ENCODE assay signal across 28 cellular contexts in genomic region chr2:163633296-163633695, GRCh38.
"Had no signal": no experiment of that assay in that cellular context is flagged by ENCODE, and none has a peak within 500 bp of the region (broad histone marks: within the 10 kb centered on the region; RNA-seq: fewer than 3 reads in every experiment).

No MANE protein-coding gene starts in this region.

- H3K4me3 ChIP-seq: neural progenitor cell, ovary, psoas muscle, right lobe of liver, sigmoid colon, stomach, thoracic aorta, thyroid gland, transverse colon, upper lobe of left lung, vagina had no signal

- ATAC-seq: natural killer cell; psoas muscle; right cardiac atrium; right lobe of liver; stimulated activated effector memory CD8-positive, alpha-beta T cell treated with anti-CD3 and anti-CD28 coated beads, Interleukin-12 subunit alpha, Interleukin-12 subunit beta, amount 100 ng/mL, for 72 hours; stimulated activated naive B cell treated with anti-CD40 and anti-IgM and Interleukin-4, amounts not matched to agents 10 μg/mL and 1 μg/mL and 100 μg/mL, for 72 hours had no signal

- H3K4me1 Mint-ChIP-seq: natural killer cell; nephron; stimulated activated effector memory CD8-positive, alpha-beta T cell treated with anti-CD3 and anti-CD28 coated beads, Interleukin-12 subunit alpha, Interleukin-12 subunit beta, amount 100 ng/mL, for 72 hours; stimulated activated naive B cell treated with anti-CD40 and anti-IgM and Interleukin-4, amounts not matched to agents 10 μg/mL and 1 μg/mL and 100 μg/mL, for 72 hours had no signal

- H3K36me3 ChIP-seq: neural progenitor cell, ovary, right lobe of liver, sigmoid colon, stomach, thoracic aorta, thyroid gland, transverse colon, upper lobe of left lung, vagina had no signal

- H3K4me1 ChIP-seq: parathyroid adenoma, psoas muscle, right lobe of liver, sigmoid colon, stomach, thyroid gland, transverse colon, upper lobe of left lung, vagina had no signal

- H3K36me3 Mint-ChIP-seq: natural killer cell; stimulated activated effector memory CD8-positive, alpha-beta T cell treated with anti-CD3 and anti-CD28 coated beads, Interleukin-12 subunit alpha, Interleukin-12 subunit beta, amount 100 ng/mL, for 72 hours; stimulated activated naive B cell treated with anti-CD40 and anti-IgM and Interleukin-4, amounts not matched to agents 10 μg/mL and 1 μg/mL and 100 μg/mL, for 72 hours had no signal

- FAIRE-seq: small intestine, urothelium cell line had no signal

- H3K4me3 Mint-ChIP-seq: natural killer cell; nephron; neural progenitor cell; stimulated activated effector memory CD8-positive, alpha-beta T cell treated with anti-CD3 and anti-CD28 coated beads, Interleukin-12 subunit alpha, Interleukin-12 subunit beta, amount 100 ng/mL, for 72 hours; stimulated activated naive B cell treated with anti-CD40 and anti-IgM and Interleukin-4, amounts not matched to agents 10 μg/mL and 1 μg/mL and 100 μg/mL, for 72 hours; stimulated activated naive CD8-positive, alpha-beta T cell treated with anti-CD3 and anti-CD28 coated beads, Interleukin-15, Interleukin-2, amounts not matched to agents 100 ng/mL and 50 ng/mL, for 24 hours had no signal

- H3K27me3 Mint-ChIP-seq: progenitor cell of endocrine pancreas; stimulated activated naive B cell treated with anti-CD40 and anti-IgM and Interleukin-4, amounts not matched to agents 10 μg/mL and 1 μg/mL and 100 μg/mL, for 72 hours; stimulated activated naive CD8-positive, alpha-beta T cell treated with anti-CD3 and anti-CD28 coated beads, Interleukin-15, Interleukin-2, amounts not matched to agents 100 ng/mL and 50 ng/mL, for 24 hours had no signal

- H3K9me3 Mint-ChIP-seq: nephron; stimulated activated naive B cell treated with anti-CD40 and anti-IgM and Interleukin-4, amounts not matched to agents 10 μg/mL and 1 μg/mL and 100 μg/mL, for 72 hours had no signal

- H3K27me3 ChIP-seq: neural progenitor cell, ovary, right lobe of liver, sigmoid colon, stomach, thyroid gland, transverse colon, upper lobe of left lung, vagina had no signal

- H3K27ac Mint-ChIP-seq: natural killer cell; nephron; neural progenitor cell; progenitor cell of endocrine pancreas; stimulated activated effector memory CD8-positive, alpha-beta T cell treated with anti-CD3 and anti-CD28 coated beads, Interleukin-12 subunit alpha, Interleukin-12 subunit beta, amount 100 ng/mL, for 72 hours; stimulated activated naive B cell treated with anti-CD40 and anti-IgM and Interleukin-4, amounts not matched to agents 10 μg/mL and 1 μg/mL and 100 μg/mL, for 72 hours; stimulated activated naive CD8-positive, alpha-beta T cell treated with anti-CD3 and anti-CD28 coated beads, Interleukin-15, Interleukin-2, amounts not matched to agents 100 ng/mL and 50 ng/mL, for 24 hours had no signal

- H3K9me3 ChIP-seq: ovary, psoas muscle, right lobe of liver, sigmoid colon, stomach, thoracic aorta, thyroid gland, transverse colon, upper lobe of left lung, vagina had no signal

- H3K4me2 ChIP-seq: neural progenitor cell had no signal

- H3K9ac ChIP-seq: neural progenitor cell, parathyroid adenoma had no signal

- H2AFZ ChIP-seq: neural progenitor cell, parathyroid adenoma had no signal

- H3K27ac ChIP-seq: neural progenitor cell, ovary, parathyroid adenoma, psoas muscle, right lobe of liver, sigmoid colon, stomach, thoracic aorta, thyroid gland, transverse colon, upper lobe of left lung, vagina had no signal

- DNase-seq: natural killer cell; occipital lobe; ovary; posterior cingulate gyrus; psoas muscle; right cardiac atrium; right lobe of liver; sigmoid colon; small intestine; stimulated activated CD4-positive, alpha-beta T cell treated with anti-CD3 and anti-CD28 coated beads, Interleukin-15, amount 100 ng/mL, for 24 hours; stimulated activated CD4-positive, alpha-beta T cell treated with anti-CD3 and anti-CD28 coated beads, Interleukin-2, amount 100 ng/mL, for 24 hours; stimulated activated CD4-positive, alpha-beta T cell treated with anti-CD3 and anti-CD28 coated beads, Interleukin-2, amount 100 ng/mL, for 48 hours; stimulated activated CD4-positive, alpha-beta T cell treated with anti-CD3 and anti-CD28 coated beads, Interleukin-4, amount 100 ng/mL, for 24 hours; stimulated activated naive B cell treated with anti-CD40 and anti-IgM and Interleukin-4, amounts not matched to agents 10 μg/mL and 1 μg/mL and 100 μg/mL, for 72 hours; stimulated activated naive CD4-positive, alpha-beta T cell treated with Interleukin-2 at 50 U/mL for 16 hours; stomach; thyroid gland; transverse colon; upper lobe of left lung had no signal

- H3K79me2 ChIP-seq: parathyroid adenoma had no signal
